ENCODE assay signal across 31 cellular contexts in genomic region chr10:1747590-1748157, GRCh38. TPM values are rescaled to one million over a fixed set of nuclear protein-coding genes. Genes with fewer than 3 reads are reported as not detected.
"Had no signal": no experiment of that assay in that cellular context is flagged by ENCODE, and none has a peak within 500 bp of the region (broad histone marks: within the 10 kb centered on the region; RNA-seq: fewer than 3 reads in every experiment).

No MANE protein-coding gene starts in this region.

- H3K4me3 Mint-ChIP-seq: immature natural killer cell; naive thymus-derived CD8-positive, alpha-beta T cell; nephron; neural crest cell; stimulated activated naive B cell treated with anti-CD40 and anti-IgM and Interleukin-4, amounts not matched to agents 10 μg/mL and 1 μg/mL and 100 μg/mL, for 72 hours had no signal

- ATAC-seq: left colon; left lung; lower lobe of right lung; naive thymus-derived CD8-positive, alpha-beta T cell; pancreas; right cardiac atrium; sciatic nerve; stimulated activated naive B cell treated with anti-CD40 and anti-IgM and Interleukin-4, amounts not matched to agents 10 μg/mL and 1 μg/mL and 100 μg/mL, for 72 hours; stimulated activated naive CD8-positive, alpha-beta T cell treated with anti-CD3 and anti-CD28 coated beads, Interleukin-15, Interleukin-2, amounts not matched to agents 100 U/mL and 50 U/mL, for 24 hours had no signal

- H3K36me3 ChIP-seq: left lung, lower lobe of right lung, pancreas, prostate gland, stomach, thyroid gland, transverse colon, upper lobe of left lung, vagina had no signal

- H3K4me3 ChIP-seq: left lung, lower lobe of right lung, pancreas, prostate gland, skin epidermis, stomach, testis, thyroid gland, transverse colon, upper lobe of left lung, vagina had no signal

- H3K4me1 Mint-ChIP-seq: immature natural killer cell; naive thymus-derived CD8-positive, alpha-beta T cell; nephron; neural crest cell; stimulated activated naive B cell treated with anti-CD40 and anti-IgM and Interleukin-4, amounts not matched to agents 10 μg/mL and 1 μg/mL and 100 μg/mL, for 72 hours had no signal

- H3K27me3 ChIP-seq: testis, thyroid gland, transverse colon, upper lobe of left lung, vagina had no signal

- H3K27ac Mint-ChIP-seq: immature natural killer cell; naive thymus-derived CD8-positive, alpha-beta T cell; nephron; stimulated activated naive B cell treated with anti-CD40 and anti-IgM and Interleukin-4, amounts not matched to agents 10 μg/mL and 1 μg/mL and 100 μg/mL, for 72 hours had no signal

- DNase-seq: immature natural killer cell; kidney; left colon; left lung; lower lobe of right lung; mammary epithelial cell; mesenchymal stem cell; naive thymus-derived CD8-positive, alpha-beta T cell; nucleus accumbens; pancreas; posterior cingulate gyrus; retina; right cardiac atrium; stimulated activated CD4-positive, alpha-beta T cell treated with anti-CD3 and anti-CD28 coated beads, Interleukin-12 subunit alpha, Interleukin-12 subunit beta, amount 100 ng/mL, for 4 hours; stimulated activated CD4-positive, alpha-beta T cell treated with anti-CD3 and anti-CD28 coated beads, Interleukin-15, amount 100 ng/mL, for 24 hours; stimulated activated CD4-positive, alpha-beta T cell treated with anti-CD3 and anti-CD28 coated beads, Interleukin-2, amount 100 ng/mL, for 24 hours; stimulated activated CD4-positive, alpha-beta T cell treated with anti-CD3 and anti-CD28 coated beads, Interleukin-4, amount 100 ng/mL, for 1 hour; stimulated activated naive B cell treated with anti-CD40 and anti-IgM and Interleukin-4, amounts not matched to agents 10 μg/mL and 1 μg/mL and 100 μg/mL, for 72 hours; stimulated activated naive CD8-positive, alpha-beta T cell treated with anti-CD3 and anti-CD28 coated beads, Interleukin-15, Interleukin-2, amounts not matched to agents 100 U/mL and 50 U/mL, for 24 hours; stomach; testis; thyroid gland; transverse colon; upper lobe of left lung had no signal

RNA-seq across cellular contexts. Expression of gene ADARB2, which starts 10.3 kb away (rescaled TPM):
- total RNA-seq: mammary epithelial cell; naive thymus-derived CD8-positive, alpha-beta T cell; osteoblast had no signal
